In the genomic region with DNA sequence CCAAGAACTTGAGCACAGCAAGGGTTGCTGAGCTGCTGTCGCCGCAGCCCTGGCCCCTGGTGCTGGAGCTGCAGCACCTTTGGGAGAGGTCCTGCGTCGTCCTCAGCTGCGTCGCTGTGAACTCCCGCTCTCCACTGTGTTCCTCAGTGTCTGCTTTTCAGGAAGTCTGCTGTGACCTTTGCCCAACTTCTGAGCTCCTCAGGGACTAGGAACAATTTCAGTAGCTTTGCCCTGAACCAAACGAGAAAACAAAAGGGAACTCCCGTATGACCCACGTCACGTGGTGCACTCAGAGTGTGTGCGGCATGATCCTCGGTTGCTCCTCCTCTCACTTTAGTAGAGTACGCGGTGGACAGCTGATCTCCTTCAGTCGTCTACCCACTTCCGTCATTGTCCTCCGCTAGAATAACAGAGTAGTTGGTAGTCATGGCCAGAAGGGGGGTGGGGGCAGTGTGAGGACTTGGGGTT, we compare ENCODE assay signal across 8 cellular contexts. TPM values are rescaled to one million over a fixed set of nuclear protein-coding genes. Genes with fewer than 3 reads are reported as not detected.
DNase-seq lines count a peak whose midpoint lies in the region; ATAC-seq and TF ChIP-seq lines count a peak whose summit lies in the region.

No MANE protein-coding gene starts in this region.

- no peaks in the 10 kb centered on the region for H3K4me1 ChIP-seq in colonic mucosa
- H3K4me1 ChIP-seq in lung (ENCODE audit: control insufficient read depth in 2 of 2, insufficient read depth in 2 of 2, low read length in 2 of 2): peaks cover 0 to 17% of the 10 kb centered on the region in 2 donors

- WGBS in lung, 2 donors: 28 to 30% methylated on average over 18 of the region's 18 CpGs

- peak overlapping the region; percentile 35 to 39 for H3K9ac ChIP-seq in colonic mucosa (ENCODE audit: low read depth in 2 of 2, low read length in 2 of 2)

- intact Hi-C loops in colonic mucosa (cut with DNase I): no loop called here

- no peaks in the 10 kb centered on the region for H3K27me3 ChIP-seq in colonic mucosa
- H3K27me3 ChIP-seq in lung (ENCODE audit: control insufficient read depth, insufficient read depth): no peaks in the 10 kb centered on the region

- peak; percentile 67 for ATAC-seq in lung (ENCODE audit: insufficient read depth, low FRiP score)
- no peak for ATAC-seq in GM21447 (IDR thresholded peaks at IDR 0.05; ENCODE audit: unreplicated experiment)
- ATAC-seq in HG03342 (IDR thresholded peaks at IDR 0.05; ENCODE audit: unreplicated experiment): no peak

- H3K4me3 ChIP-seq in colonic mucosa (no peak overlapping the region), lung (no peak overlapping the region)

- peak; percentile 24 for DNase-seq in stimulated activated CD4-positive, alpha-beta T cell treated with anti-CD3 and anti-CD28 coated beads, Interleukin-15, amount 100 ng/mL, for 24 hours
- no peak for DNase-seq in stimulated activated CD4-positive, alpha-beta T cell treated with anti-CD3 and anti-CD28 coated beads, Interleukin-4, amount 100 ng/mL, for 24 hours
- DNase-seq in colonic mucosa (peak; percentile 79), lung (ENCODE audit: low spot score) (peak; percentile 81), NCI-H345 treated with DMSO at 0.1 percent for 48 hours (lab: John Stamatoyannopoulos, UW; ENCODE audit: unreplicated experiment) (no peak), COLO668 (lab: John Stamatoyannopoulos, UW; ENCODE audit: unreplicated experiment) (no peak)

- peaks cover 10% of the 10 kb centered on the region for H3K36me3 ChIP-seq in colonic mucosa
- peaks cover 10 to 33% of the 10 kb centered on the region in 2 donors for H3K36me3 ChIP-seq in lung (ENCODE audit: control insufficient read depth in 2 of 2, insufficient read depth in 2 of 2, low read length in 2 of 2)

- TF ChIP-seq CTCF in colonic mucosa (IDR thresholded peaks at IDR 0.05) (no peak), lung (IDR thresholded peaks at IDR 0.05; ENCODE audit: control extremely low read depth, extremely low read depth) (no peak)

- H3K9me3 ChIP-seq in colonic mucosa: no peaks in the 10 kb centered on the region
- H3K9me3 ChIP-seq in lung (ENCODE audit: control insufficient read depth in 2 of 2, insufficient read depth in 1 of 2, low read length in 1 of 2): no peaks in the 10 kb centered on the region

- peak overlapping the region; percentile 40 for H3K27ac ChIP-seq in colonic mucosa
- H3K27ac ChIP-seq in lung (ENCODE audit: low read depth in 1 of 2, low read length in 1 of 2): peak overlapping the region in 1 of 2 donors; percentile 91

RNA-seq across cellular contexts. Expression of a gene that starts 44.2 kb away (rescaled TPM):
- total RNA-seq in colonic mucosa (100 to 1,000 TPM in 1 of 2 donors, 10 to 100 TPM in 1; 58.8 to 119 TPM), lung (10 to 100 TPM; 63.2 to 92.8 TPM)
- polyA plus RNA-seq in lung: 10 to 100 TPM; 39.6 to 66.7 TPM

Comparison
In these comparisons a context has a peak if more than half of its experiments do, and no peak if none do; other contexts are left out.
1. DNase-seq: peak in stimulated activated CD4-positive, alpha-beta T cell treated with anti-CD3 and anti-CD28 coated beads, Interleukin-15, amount 100 ng/mL, for 24 hours (single experiment), colonic mucosa (single experiment) and lung (single experiment); none in stimulated activated CD4-positive, alpha-beta T cell treated with anti-CD3 and anti-CD28 coated beads, Interleukin-4, amount 100 ng/mL, for 24 hours (single experiment), NCI-H345 treated with DMSO at 0.1 percent for 48 hours (single experiment) and COLO668 (single experiment).